Comparison of ENCODE assay signal across 1 cellular context in genomic region chr10:25174461-25175230, GRCh38.
TF ChIP-seq lines count a peak whose summit lies in the region.

GPR158 (plus strand) TSS chr10:25175001; CDS start chr10:25175421, 420 bp downstream.

TF ChIP-seq in HepG2, 621 proteins besides CTCF, POLR2A, EP300 and RAD21 (continued from another document and continues in another):
- TF ChIP-seq ZNF510 (CRISPR knock-in tag; IDR thresholded peaks at IDR 0.05; ENCODE audit: low read depth) (no peak), TRIM22 (IDR thresholded peaks at IDR 0.05) (no peak), ZNF337 (CRISPR knock-in tag; IDR thresholded peaks at IDR 0.05; ENCODE audit: borderline replicate concordance, low read depth) (no peak), XBP1 (CRISPR knock-in tag; IDR thresholded peaks at IDR 0.05) (0 out of 2 replicates have a peak, but pooled peaks have one; percentile 39), ZNF530 (CRISPR knock-in tag; IDR thresholded peaks at IDR 0.05; ENCODE audit: low read depth) (no peak), ZNF24 (IDR thresholded peaks at IDR 0.05) (no peak), MXD3 (CRISPR knock-in tag; IDR thresholded peaks at IDR 0.05) (peak; percentile 91), ZSCAN30 (CRISPR knock-in tag; IDR thresholded peaks at IDR 0.05) (no peak), ZNF619 (CRISPR knock-in tag; IDR thresholded peaks at IDR 0.05) (no peak), GPN1 (CRISPR knock-in tag; IDR thresholded peaks at IDR 0.05; ENCODE audit: borderline replicate concordance) (no peak), NFATC3 (CRISPR knock-in tag; IDR thresholded peaks at IDR 0.05) (no peak), GRHL1 (CRISPR knock-in tag; conservative IDR thresholded peaks at IDR 0.05) (no peak), ZNF317 (CRISPR knock-in tag; IDR thresholded peaks at IDR 0.05) (no peak), AKAP8 (CRISPR knock-in tag; IDR thresholded peaks at IDR 0.05) (no peak), ZNF713 (CRISPR knock-in tag; IDR thresholded peaks at IDR 0.05) (no peak), CERS6 (CRISPR knock-in tag; IDR thresholded peaks at IDR 0.05) (no peak), ZZZ3 (CRISPR knock-in tag; IDR thresholded peaks at IDR 0.05; ENCODE audit: borderline replicate concordance) (no peak), ZNF644 (CRISPR knock-in tag; IDR thresholded peaks at IDR 0.05; ENCODE audit: low read depth) (peak; percentile 58; the same call in 1 of the 2 replicates), FOXP4 (CRISPR knock-in tag; IDR thresholded peaks at IDR 0.05) (no peak), ZNF816 (CRISPR knock-in tag; IDR thresholded peaks at IDR 0.05; ENCODE audit: borderline replicate concordance) (no peak), GPBP1L1 (CRISPR knock-in tag; IDR thresholded peaks at IDR 0.05) (no peak), HOXA5 (CRISPR knock-in tag; IDR thresholded peaks at IDR 0.05) (peak; percentile 87), ZNF580 (CRISPR knock-in tag; IDR thresholded peaks at IDR 0.05; ENCODE audit: borderline replicate concordance, low read depth) (peak; percentile 66; the same call in 1 of the 2 replicates), ZNF296 (CRISPR knock-in tag; conservative IDR thresholded peaks at IDR 0.05) (0 out of 2 replicates have a peak, but pooled peaks have one; percentile 40), ZNF260 (CRISPR knock-in tag; IDR thresholded peaks at IDR 0.05; ENCODE audit: borderline replicate concordance, low read depth) (no peak), ZKSCAN1 (IDR thresholded peaks at IDR 0.05; ENCODE audit: low read length) (no peak), USF2 (IDR thresholded peaks at IDR 0.05; ENCODE audit: low read depth, low read length) (no peak), USF2 (CRISPR knock-in tag; IDR thresholded peaks at IDR 0.05; ENCODE audit: borderline replicate concordance) (no peak), MNT (IDR thresholded peaks at IDR 0.05) (no peak), ZNF772 (CRISPR knock-in tag; IDR thresholded peaks at IDR 0.05) (no peak; the same call in 1 of the 2 replicates), E2F1 (CRISPR knock-in tag; IDR thresholded peaks at IDR 0.05) (no peak), JUN (CRISPR knock-in tag; IDR thresholded peaks at IDR 0.05) (no peak), ZBTB7B (CRISPR knock-in tag; IDR thresholded peaks at IDR 0.05) (no peak), NFE2 (CRISPR knock-in tag; IDR thresholded peaks at IDR 0.05) (no peak), KAT7 (CRISPR knock-in tag; IDR thresholded peaks at IDR 0.05; ENCODE audit: borderline replicate concordance) (no peak), SOX5 (CRISPR knock-in tag; IDR thresholded peaks at IDR 0.05; ENCODE audit: borderline replicate concordance) (no peak), FOXM1 (CRISPR knock-in tag; IDR thresholded peaks at IDR 0.05) (no peak), ZNF570 (CRISPR knock-in tag; IDR thresholded peaks at IDR 0.05; ENCODE audit: borderline replicate concordance) (no peak), ZNF75D (CRISPR knock-in tag; IDR thresholded peaks at IDR 0.05; ENCODE audit: borderline replicate concordance) (0 out of 2 replicates have a peak, but pooled peaks have one; percentile 51), ATM (IDR thresholded peaks at IDR 0.05; ENCODE audit: borderline replicate concordance) (no peak), SOX6 (IDR thresholded peaks at IDR 0.05) (no peak), SOX6 (CRISPR knock-in tag; IDR thresholded peaks at IDR 0.05) (no peak), ZFAT (CRISPR knock-in tag; conservative IDR thresholded peaks at IDR 0.05) (no peak), ZNF609 (CRISPR knock-in tag; IDR thresholded peaks at IDR 0.05; ENCODE audit: borderline replicate concordance) (no peak), RFX3 (CRISPR knock-in tag; IDR thresholded peaks at IDR 0.05) (no peak; the same call in 1 of the 2 replicates)
